ENCODE assay signal across 11 cellular contexts in the genomic region with DNA sequence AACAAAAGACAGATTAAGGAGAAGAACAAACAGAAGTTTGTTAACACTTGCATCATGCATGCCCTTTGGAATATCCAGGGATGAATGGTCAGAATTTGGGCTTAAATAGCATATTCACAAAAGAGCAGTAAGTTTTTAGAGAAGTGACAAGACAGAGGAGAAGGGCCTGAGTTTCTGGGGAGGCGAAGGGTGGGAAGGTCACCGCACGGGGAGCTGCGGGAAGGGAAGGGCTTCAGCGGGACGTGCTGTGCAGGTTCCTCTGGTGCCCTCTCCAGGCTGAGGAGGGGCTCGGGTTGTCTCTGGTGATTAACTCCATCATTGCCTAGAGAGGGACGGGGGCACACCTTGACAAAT. TPM values are rescaled to one million over a fixed set of nuclear protein-coding genes. Genes with fewer than 3 reads are reported as not detected.
DNase-seq lines count a peak whose midpoint lies in the region; ATAC-seq and TF ChIP-seq lines count a peak whose summit lies in the region.
"Had no signal": no experiment of that assay in that cellular context is flagged by ENCODE, and none has a peak within 500 bp of the region (broad histone marks: within the 10 kb centered on the region; RNA-seq: fewer than 3 reads in every experiment).

No MANE protein-coding gene starts in this region.

- DNase-seq in GM10248 (ENCODE audit: extremely low spot score) (no peak), SK-MEL-5 (ENCODE audit: low read depth, low spot score) (peak; percentile 39), fibroblast of villous mesenchyme (ENCODE audit: low read depth) (no peak), ovary (peak in 4 of 5 donors; percentile 17 to 36 (median 30)), nucleus accumbens (lab: John Stamatoyannopoulos, UW) (no peak)
- DNase-seq in effector memory CD4-positive, alpha-beta T cell = no peak
- DNase-seq: left cardiac atrium, NCI-H1092, transverse colon had no signal

- WGBS in ovary, 3 donors = 39 to 50% (median 48%) methylated on average over 8 of the region's 8 CpGs

- POLR2A ChIA-PET in GM10248 (lab: Yijun Ruan, JAX) = no interaction called here

- CTCF ChIA-PET in GM10248 (lab: Yijun Ruan, JAX) = interaction anchor here (1.7 to 3.5 kb wide), 3 partner anchors 14 to 57 kb away, joined by 6 to 12 read pairs (median 8); no protein-coding TSS in a partner anchor

- intact Hi-C loops in ovary (cut with DNase I) = no loop called here

- TF ChIP-seq EP300 in ovary (IDR thresholded peaks at IDR 0.05) = no peak

- no peak for ATAC-seq in HG02610 (IDR thresholded peaks at IDR 0.05; ENCODE audit: unreplicated experiment)
- ATAC-seq in HG03095 (IDR thresholded peaks at IDR 0.05; ENCODE audit: unreplicated experiment) = no peak

- no peaks in the 10 kb centered on the region for H3K27me3 ChIP-seq in ovary
- no peaks in the 10 kb centered on the region for H3K27me3 ChIP-seq in effector memory CD4-positive, alpha-beta T cell (replicated peaks; ENCODE audit: control insufficient read depth, insufficient read depth, low read length, poor library complexity, severe bottlenecking)
- H3K27me3 ChIP-seq: transverse colon had no signal

- no peak for TF ChIP-seq POLR2A in ovary (IDR thresholded peaks at IDR 0.05)

- peaks cover 46% of the 10 kb centered on the region for H3K4me1 ChIP-seq in ovary (ENCODE audit: insufficient read depth)
- no peaks in the 10 kb centered on the region for H3K4me1 ChIP-seq in effector memory CD4-positive, alpha-beta T cell (ENCODE audit: control insufficient read depth, insufficient read depth, low read length, poor library complexity, severe bottlenecking)

- no peak overlapping the region for H3K27ac ChIP-seq in ovary
- no peak overlapping the region for H3K27ac ChIP-seq in effector memory CD4-positive, alpha-beta T cell (ENCODE audit: insufficient read depth, low read length, poor library complexity, severe bottlenecking)

- TF ChIP-seq CTCF in GM10248 (IDR thresholded peaks at IDR 0.05; ENCODE audit: control extremely low read depth, extremely low read depth, low read depth, missing control alignments) (peak; percentile 28), fibroblast of villous mesenchyme (IDR thresholded peaks at IDR 0.05; ENCODE audit: insufficient read depth, low read depth, low read length) (peak; percentile 51), ovary (IDR thresholded peaks at IDR 0.05) (no peak)

- H3K36me3 ChIP-seq in ovary = no peaks in the 10 kb centered on the region
- no peaks in the 10 kb centered on the region for H3K36me3 ChIP-seq in effector memory CD4-positive, alpha-beta T cell (ENCODE audit: control insufficient read depth, insufficient read depth, low read length)
- H3K36me3 ChIP-seq: transverse colon had no signal

- no peaks in the 10 kb centered on the region for H3K9me3 ChIP-seq in ovary
- no peaks in the 10 kb centered on the region for H3K9me3 ChIP-seq in effector memory CD4-positive, alpha-beta T cell (ENCODE audit: control insufficient read depth, low read length)
- H3K9me3 ChIP-seq: transverse colon had no signal

- H3K4me3 ChIP-seq in fibroblast of villous mesenchyme (ENCODE audit: low read depth, low read length) (no peak overlapping the region), ovary (no peak overlapping the region)
- no peak overlapping the region for H3K4me3 ChIP-seq in effector memory CD4-positive, alpha-beta T cell (ENCODE audit: insufficient read depth, low read depth, low read length, poor library complexity, severe bottlenecking)
- H3K4me3 ChIP-seq: transverse colon had no signal

- in situ Hi-C loops in SK-MEL-5 (cut with HindIII; ENCODE audit: low pct_unique_long_range_greater_than_20kb, low sequenced_read_pairs) = no loop called here

RNA-seq across cellular contexts. Expression of gene ZNF22, which starts 10.4 kb away (rescaled TPM):
- total RNA-seq in SK-MEL-5 (2014; rRNA removed; shearing (Covaris generic)) = 5.5 and 5.6 TPM in 2 replicates
- 3.0 and 3.7 TPM in 2 replicates for polyA plus RNA-seq in SK-MEL-5 (2015; cell fraction: cytosol; rRNA removed)
- 2.6 and 4.7 TPM in 2 replicates for polyA plus RNA-seq in SK-MEL-5 (2015; cell fraction: nucleus; rRNA removed)
- total RNA-seq in fibroblast of villous mesenchyme (14.8 and 21.2 TPM in 2 replicates), ovary (10 to 100 TPM; 19.4 to 38.0 (median 28.6) TPM)
- polyA plus RNA-seq in ovary = 10 to 100 TPM; 25.5 to 27.4 TPM

RNA-seq across cellular contexts. Expression of gene DEPP1, which starts 11.7 kb away (rescaled TPM):
- 0.11 and 0.71 TPM in 2 replicates for total RNA-seq in SK-MEL-5 (2014; rRNA removed; shearing (Covaris generic))
- 1.5 and 3.9 TPM in 2 replicates for polyA plus RNA-seq in SK-MEL-5 (2015; cell fraction: cytosol; rRNA removed)
- polyA plus RNA-seq in SK-MEL-5 (2015; cell fraction: nucleus; rRNA removed) = 1.1 TPM in 2 replicates
- total RNA-seq in fibroblast of villous mesenchyme (17.1 and 29.8 TPM in 2 replicates), ovary (100 to 1,000 TPM in 5 of 7 donors, 10 to 100 TPM in 2; 35.6 to 511 (median 174) TPM)
- 100 to 1,000 TPM in 1 of 2 donors, 10 to 100 TPM in 1; 56.7 to 603 TPM for polyA plus RNA-seq in ovary

RNA-seq across cellular contexts. Expression of gene RASSF4, which starts 30.7 kb away (rescaled TPM):
- total RNA-seq in SK-MEL-5 (2014; rRNA removed; shearing (Covaris generic)) = 1.8 and 2.1 TPM in 2 replicates
- polyA plus RNA-seq in SK-MEL-5 (2015; cell fraction: cytosol; rRNA removed) = 1.7 and 2.9 TPM in 2 replicates
- polyA plus RNA-seq in SK-MEL-5 (2015; cell fraction: nucleus; rRNA removed) = 30.0 and 41.7 TPM in 2 replicates
- total RNA-seq in fibroblast of villous mesenchyme (6.0 and 6.8 TPM in 2 replicates), ovary (10 to 100 TPM in 3 of 7 donors, 1 to 10 TPM in 4; 4.8 to 21.9 (median 7.3) TPM)
- polyA plus RNA-seq in ovary = 1 to 10 TPM; 8.1 to 9.7 TPM

Comparison
In these comparisons a context has a peak if more than half of its experiments do, and no peak if none do; other contexts are left out.
1. DNase-seq: peak in SK-MEL-5 (single experiment) and ovary (4 of 5); none in GM10248 (single experiment), fibroblast of villous mesenchyme (single experiment), nucleus accumbens (0 of 56) and effector memory CD4-positive, alpha-beta T cell (0 of 3).
2. CTCF ChIP-seq: peak in GM10248 (single experiment) and fibroblast of villous mesenchyme (single experiment); none in ovary (0 of 3).
3. RNA of gene DEPP1, which starts 11.7 kb away (total RNA-seq): 35.6 to 511 TPM in ovary and 17.1 to 29.8 TPM in fibroblast of villous mesenchyme; 0.11 to 0.71 TPM in SK-MEL-5; every median in the first group is over 10 times any median in the second.